Comparison of ENCODE assay signal across 30 cellular contexts in genomic region chr10:132906836-132907235, GRCh38. TPM values are rescaled to one million over a fixed set of nuclear protein-coding genes. Genes with fewer than 3 reads are reported as not detected.
"Had no signal": no experiment of that assay in that cellular context is flagged by ENCODE, and none has a peak within 500 bp of the region (broad histone marks: within the 10 kb centered on the region; RNA-seq: fewer than 3 reads in every experiment).

No MANE protein-coding gene starts in this region.

- H3K4me1 Mint-ChIP-seq: neural crest cell had no signal

- H3K27ac ChIP-seq: thoracic aorta, vagina, VCaP had no signal

- H3K9me3 ChIP-seq: SK-N-SH, thoracic aorta, vagina had no signal

- H3K4me3 Mint-ChIP-seq: activated CD4-positive, alpha-beta memory T cell treated with anti-CD3 and anti-CD28 coated beads for 36 hours; activated CD4-positive, alpha-beta T cell treated with anti-CD3 and anti-CD28 coated beads, Interleukin-2, amount 10 ng/mL, durations not matched to agents 24 days and 14 days; activated T-cell treated with anti-CD3 and anti-CD28 coated beads, Interleukin-2, amount 50 U/mL, for 4 hours; activated T-helper 17 cell treated with anti-CD3 and anti-CD28 coated beads, Interleukin-2, amount 50 U/mL, for 72 hours; dendritic cell treated with granulocyte-macrophage colony-stimulating factor and Interleukin-4, amounts not matched to agents 40 ng/mL and 50 ng/mL, for 4 days; endodermal cell; memory B cell; naive thymus-derived CD8-positive, alpha-beta T cell; neural crest cell; stimulated activated naive CD8-positive, alpha-beta T cell treated with anti-CD3 and anti-CD28 coated beads, Interleukin-15, Interleukin-2, amounts not matched to agents 100 ng/mL and 50 ng/mL, for 24 hours; T-helper 1 cell treated with Interleukin-12 subunit alpha and Interleukin-12 subunit beta and Interleukin-4 antibody, amounts not matched to agents 30 μg/mL and 1 μg/mL, for 36 hours; type B pancreatic cell had no signal

- H3K9me3 Mint-ChIP-seq: activated CD4-positive, alpha-beta memory T cell treated with anti-CD3 and anti-CD28 coated beads for 36 hours; activated CD4-positive, alpha-beta T cell treated with anti-CD3 and anti-CD28 coated beads, Interleukin-2, amount 10 ng/mL, durations not matched to agents 24 days and 14 days; activated T-cell treated with anti-CD3 and anti-CD28 coated beads, Interleukin-2, amount 50 U/mL, for 4 hours; activated T-helper 17 cell treated with anti-CD3 and anti-CD28 coated beads, Interleukin-2, amount 50 U/mL, for 72 hours; endodermal cell; neural crest cell; stimulated activated naive CD8-positive, alpha-beta T cell treated with anti-CD3 and anti-CD28 coated beads, Interleukin-15, Interleukin-2, amounts not matched to agents 100 ng/mL and 50 ng/mL, for 24 hours; T-helper 1 cell treated with Interleukin-12 subunit alpha and Interleukin-12 subunit beta and Interleukin-4 antibody, amounts not matched to agents 30 μg/mL and 1 μg/mL, for 36 hours; type B pancreatic cell had no signal

- H3K27ac Mint-ChIP-seq: activated CD4-positive, alpha-beta memory T cell treated with anti-CD3 and anti-CD28 coated beads for 36 hours; activated CD4-positive, alpha-beta T cell treated with anti-CD3 and anti-CD28 coated beads, Interleukin-2, amount 10 ng/mL, durations not matched to agents 24 days and 14 days; activated T-helper 17 cell treated with anti-CD3 and anti-CD28 coated beads, Interleukin-2, amount 50 U/mL, for 72 hours; dendritic cell treated with granulocyte-macrophage colony-stimulating factor and Interleukin-4, amounts not matched to agents 40 ng/mL and 50 ng/mL, for 4 days; endodermal cell; memory B cell; naive thymus-derived CD8-positive, alpha-beta T cell; progenitor cell of endocrine pancreas; stimulated activated naive CD8-positive, alpha-beta T cell treated with anti-CD3 and anti-CD28 coated beads, Interleukin-15, Interleukin-2, amounts not matched to agents 100 ng/mL and 50 ng/mL, for 24 hours; T-helper 1 cell treated with Interleukin-12 subunit alpha and Interleukin-12 subunit beta and Interleukin-4 antibody, amounts not matched to agents 30 μg/mL and 1 μg/mL, for 36 hours; type B pancreatic cell had no signal

- H3K4me1 ChIP-seq: vagina had no signal

- H3K36me3 ChIP-seq: thoracic aorta, vagina had no signal

- H3K27me3 Mint-ChIP-seq: activated CD4-positive, alpha-beta T cell treated with anti-CD3 and anti-CD28 coated beads, Interleukin-2, amount 10 ng/mL, durations not matched to agents 24 days and 14 days had no signal

- DNase-seq: activated CD4-positive, alpha-beta memory T cell treated with anti-CD3 and anti-CD28 coated beads for 36 hours; activated CD4-positive, alpha-beta T cell treated with anti-CD3 and anti-CD28 coated beads, Interleukin-2, amount 10 ng/mL, durations not matched to agents 24 days and 14 days; activated gamma-delta T cell treated with Interleukin-2 at 50 U/mL for 16 hours; activated naive CD4-positive, alpha-beta T cell treated with anti-CD3 and anti-CD28 coated beads, Interleukin-2, amount 50 U/mL, for 16 hours; activated T-cell treated with anti-CD3 and anti-CD28 coated beads, Interleukin-2, amount 50 U/mL, for 4 hours; central memory CD4-positive, alpha-beta T cell; endodermal cell; foreskin fibroblast; SK-N-SH; stimulated activated CD4-positive, alpha-beta T cell treated with anti-CD3 and anti-CD28 coated beads, Interleukin-12 subunit alpha, Interleukin-12 subunit beta, amount 100 ng/mL, for 4 hours; stimulated activated CD4-positive, alpha-beta T cell treated with anti-CD3 and anti-CD28 coated beads, Interleukin-4, amount 100 ng/mL, for 1 hour; SW 1271; T-helper 9 cell had no signal

- H3K9ac ChIP-seq: SK-N-SH had no signal

- H3K4me3 ChIP-seq: thoracic aorta, vagina had no signal

- ATAC-seq: activated CD4-positive, CD25-positive, alpha-beta regulatory T cell treated with anti-CD3 and anti-CD28 coated beads, Interleukin-2, amount 50 U/mL, for 24 hours; activated T-cell treated with anti-CD3 and anti-CD28 coated beads, Interleukin-2, amount 50 U/mL, for 4 hours; activated T-helper 17 cell treated with anti-CD3 and anti-CD28 coated beads, Interleukin-2, amount 50 U/mL, for 72 hours; esophagus mucosa; naive thymus-derived CD8-positive, alpha-beta T cell had no signal

- FAIRE-seq: TTC549 had no signal

- H3K36me3 Mint-ChIP-seq: activated CD4-positive, alpha-beta memory T cell treated with anti-CD3 and anti-CD28 coated beads for 36 hours; naive thymus-derived CD8-positive, alpha-beta T cell; type B pancreatic cell had no signal

RNA-seq across cellular contexts. Expression of gene CFAP46, which starts 35.5 kb away (rescaled TPM):
- total RNA-seq: activated CD4-positive, alpha-beta T cell treated with anti-CD3 and anti-CD28 coated beads, Interleukin-2, amount 10 ng/mL, durations not matched to agents 24 days and 14 days; activated T-helper 17 cell treated with anti-CD3 and anti-CD28 coated beads, Interleukin-2, amount 50 U/mL, for 72 hours; naive thymus-derived CD8-positive, alpha-beta T cell; skeletal muscle tissue; subcutaneous adipose tissue; thoracic aorta; vagina had no signal
- polyA plus RNA-seq: naive thymus-derived CD8-positive, alpha-beta T cell had no signal
